ENCODE assay signal across 8 cellular contexts in genomic region chr17:35063514-35064223, GRCh38. TPM values are rescaled to one million over a fixed set of nuclear protein-coding genes. Genes with fewer than 3 reads are reported as not detected.
DNase-seq lines count a peak whose midpoint lies in the region; ATAC-seq, FAIRE-seq and TF ChIP-seq lines count a peak whose summit lies in the region.

Gene RFFL, minus strand, starts transcription at chr17:35063707. Its CDS starts 37,154 bp downstream, at chr17:35026553.

- H3K27me3 ChIP-seq in neutrophil: no peaks in the 10 kb centered on the region

- H3K4me3 ChIP-seq in Jurkat, Clone E6-1 (ENCODE audit: low read length): peak within 1 kb of the TSS; percentile 17
- H3K4me3 ChIP-seq in neutrophil (ENCODE audit: low read depth in 1 of 2, low read length in 1 of 2): peak within 1 kb of the TSS; percentile 54 to 68

- FAIRE-seq in frontal cortex (lab: Jason Lieb, UNC): no peak

- peak; percentile 54 for TF ChIP-seq CTCF in neutrophil (IDR thresholded peaks at IDR 0.05)
- no peak for TF ChIP-seq CTCF in subcutaneous adipose tissue (IDR thresholded peaks at IDR 0.05; ENCODE audit: low read depth)

- H3K27ac ChIP-seq in neutrophil: peak within 1 kb of the TSS; percentile 91

- peaks cover 47 to 51% of the 10 kb centered on the region in 2 experiments for H3K4me1 ChIP-seq in neutrophil (ENCODE audit: control insufficient read depth in 1 of 2, insufficient read depth in 1 of 2, low read depth in 1 of 2, low read length in 1 of 2)

- ATAC-seq in GM21619 (IDR thresholded peaks at IDR 0.05; ENCODE audit: unreplicated experiment): peak; percentile 89

- H3K36me3 ChIP-seq in neutrophil: peaks cover 16% of the 10 kb centered on the region

- no peaks in the 10 kb centered on the region for H3K9me3 ChIP-seq in neutrophil

- peak; percentile 96 for DNase-seq in DMS79 (lab: John Stamatoyannopoulos, UW)
- DNase-seq in Jurkat, Clone E6-1 (ENCODE audit: low read depth, low spot score): peak; percentile 91
- DNase-seq in SHP77 treated with DMSO at 0.1 percent for 48 hours (lab: John Stamatoyannopoulos, UW): peak; percentile 54
- peak; percentile 40 to 64 (median 51) for DNase-seq in activated naive CD4-positive, alpha-beta T cell (lab: John Stamatoyannopoulos, UW)
- peak; percentile 47 to 71 for DNase-seq in frontal cortex (ENCODE audit: low spot score in 2 of 2)

RNA-seq across cellular contexts. Expression of gene RFFL, which starts in this region (rescaled TPM):
- 10.0 TPM for polyA plus RNA-seq in Jurkat, Clone E6-1 (2012; ENCODE audit: insufficient read depth, insufficient read length)
- total RNA-seq in frontal cortex: 5.3 TPM
- 10 to 100 TPM; 13.2 to 18.9 (median 18.1) TPM for total RNA-seq in subcutaneous adipose tissue

Comparison
In these comparisons a context has a peak if more than half of its experiments do, and no peak if none do; other contexts are left out.
1. Peak in every context shown above with its lines: DNase-seq, ATAC-seq, H3K4me3 ChIP-seq and H3K27ac ChIP-seq.